In genomic region chr11:12287374-12288211, GRCh38 we compare ENCODE assay signal across 8 cellular contexts.
A peak's percentile ranks its signal among the peaks of the same experiment; 100 is the strongest.
DNase-seq lines count a peak whose midpoint lies in the region; ATAC-seq and TF ChIP-seq lines count a peak whose summit lies in the region.

No MANE protein-coding gene starts in this region.

- H3K9me3 ChIP-seq in mesodermal cell (ENCODE audit: control insufficient read depth, low read length), result no peaks in the 10 kb centered on the region

- no peak for ATAC-seq in GM19463 (IDR thresholded peaks at IDR 0.05; ENCODE audit: unreplicated experiment)

- H3K27ac ChIP-seq in coronary artery, result peak overlapping the region; percentile 87 to 99
- H3K27ac ChIP-seq in mesodermal cell (ENCODE audit: low read depth, low read length, severe bottlenecking), result peak overlapping the region; percentile 97

- peak; percentile 26 for TF ChIP-seq CTCF in coronary artery (IDR thresholded peaks at IDR 0.05)

- WGBS in mesodermal cell (ENCODE audit: insufficient coverage in 2 of 2), 2 experiments, result 72 to 80% methylated on average over 4 to 8 of the region's 13 CpGs

- H3K36me3 ChIP-seq in mesodermal cell (ENCODE audit: control insufficient read depth, insufficient read depth, low read length), result no peaks in the 10 kb centered on the region

- DNase-seq in NCI-H146 (lab: John Stamatoyannopoulos, UW), result peak; percentile 18
- DNase-seq in NCI-H146 treated with DMSO at 0.1 percent for 48 hours (lab: John Stamatoyannopoulos, UW; ENCODE audit: unreplicated experiment), result no peak
- DNase-seq in NCI-H446 treated with DMSO at 0.1 percent for 48 hours (lab: John Stamatoyannopoulos, UW), result peak; percentile 25
- peak; percentile 96 for DNase-seq in coronary artery (ENCODE audit: low spot score)
- DNase-seq in effector CD8-positive, alpha-beta T cell (lab: John Stamatoyannopoulos, UW), result no peak
- DNase-seq in SIG-M5 (lab: John Stamatoyannopoulos, UW), result no peak

- peaks cover 51% of the 10 kb centered on the region for H3K4me1 ChIP-seq in mesodermal cell (ENCODE audit: control insufficient read depth, insufficient read depth, low read length, poor library complexity, severe bottlenecking)

- H3K4me3 ChIP-seq in coronary artery (peak overlapping the region; percentile 54), mesodermal cell (ENCODE audit: extremely low read depth, insufficient read depth, low read length, poor library complexity, severe bottlenecking) (peak overlapping the region; percentile 11)

Comparison
In these comparisons a context has a peak if more than half of its experiments do, and no peak if none do; other contexts are left out.
1. DNase-seq: peak in NCI-H146 (single experiment), NCI-H446 treated with DMSO at 0.1 percent for 48 hours (single experiment) and coronary artery (single experiment); none in NCI-H146 treated with DMSO at 0.1 percent for 48 hours (single experiment), effector CD8-positive, alpha-beta T cell (single experiment) and SIG-M5 (single experiment).